ENCODE assay signal across 16 cellular contexts in genomic region chr14:75156901-75157300, GRCh38. TPM values are rescaled to one million over a fixed set of nuclear protein-coding genes. Genes with fewer than 3 reads are reported as not detected.
DNase-seq lines count a peak whose midpoint lies in the region; ATAC-seq lines count a peak whose summit lies in the region.
"Had no signal": no experiment of that assay in that cellular context is flagged by ENCODE, and none has a peak within 500 bp of the region (broad histone marks: within the 10 kb centered on the region; RNA-seq: fewer than 3 reads in every experiment).

No MANE protein-coding gene starts in this region.

- H3K4ac ChIP-seq in trophoblast cell (ENCODE audit: low read depth, low read length), result no peak overlapping the region

- H4K8ac ChIP-seq in trophoblast cell (ENCODE audit: low read depth, low read length), result no peak overlapping the region

- no peak overlapping the region for H3K14ac ChIP-seq in trophoblast cell (ENCODE audit: low read length)

- WGBS in trophoblast cell (ENCODE audit: extremely low coverage, insufficient coverage, insufficient read length), result no CpG with 5 or more reads among the region's 3 CpGs

- no peak overlapping the region for H2BK5ac ChIP-seq in trophoblast cell (ENCODE audit: low read depth, low read length, poor library complexity)

- H3K27me3 ChIP-seq in trophoblast cell (ENCODE audit: insufficient read depth, low read length), result no peaks in the 10 kb centered on the region
- H3K27me3 ChIP-seq: ovary had no signal

- H4K12ac ChIP-seq in trophoblast cell (ENCODE audit: low read depth, low read length), result no peak overlapping the region

- peaks cover 10% of the 10 kb centered on the region for H3K36me3 ChIP-seq in KOPT-K1 (ENCODE audit: insufficient read depth, low read length)
- H3K36me3 ChIP-seq in trophoblast cell (ENCODE audit: control insufficient read depth in 1 of 2, insufficient read depth in 2 of 2, low read length in 2 of 2), result peaks cover 0 to 3% of the 10 kb centered on the region in 2 experiments
- H3K36me3 ChIP-seq: ovary had no signal

- H3K27ac ChIP-seq in KOPT-K1 (ENCODE audit: low read depth, low read length, poor library complexity, severe bottlenecking) (peak overlapping the region; percentile 12), trophoblast cell (ENCODE audit: low read depth, low read length) (no peak overlapping the region)
- H3K27ac ChIP-seq: ovary had no signal

- H2BK12ac ChIP-seq in trophoblast cell (ENCODE audit: low read length), result no peak overlapping the region

- H3K27me3 Mint-ChIP-seq in activated T-cell treated with anti-CD3 and anti-CD28 coated beads, Interleukin-2, amount 50 U/mL, for 72 hours (ENCODE audit: low read depth), result no peaks in the 10 kb centered on the region

- ATAC-seq in activated T-cell treated with anti-CD3 and anti-CD28 coated beads, Interleukin-2, amount 50 U/mL, for 72 hours (replicated peaks in 1 of 2), result peak; percentile 90 to 92

- H3K23ac ChIP-seq in trophoblast cell (ENCODE audit: low read length), result no peak overlapping the region

- no peaks in the 10 kb centered on the region for H3K79me1 ChIP-seq in trophoblast cell (ENCODE audit: low read length)

- no peak overlapping the region for H3K9ac ChIP-seq in trophoblast cell (ENCODE audit: low read length)

- no peak overlapping the region for H3K4me2 ChIP-seq in trophoblast cell (ENCODE audit: low read length)

- H4K91ac ChIP-seq in trophoblast cell (ENCODE audit: low read depth, low read length), result no peak overlapping the region

- H2AK5ac ChIP-seq in trophoblast cell (ENCODE audit: low read length), result no peak overlapping the region

- no peaks in the 10 kb centered on the region for H3K79me2 ChIP-seq in trophoblast cell (ENCODE audit: control insufficient read depth, insufficient read depth, low read length, poor library complexity)

- no peaks in the 10 kb centered on the region for H3K9me3 ChIP-seq in KOPT-K1 (ENCODE audit: insufficient read depth, low read length, poor library complexity, severe bottlenecking)
- H3K9me3 ChIP-seq in trophoblast cell (ENCODE audit: insufficient read depth, low read depth, low read length), result no peaks in the 10 kb centered on the region
- H3K9me3 ChIP-seq: HAP-1, ovary had no signal

- H3K4me3 Mint-ChIP-seq in activated T-cell treated with anti-CD3 and anti-CD28 coated beads, Interleukin-2, amount 50 U/mL, for 72 hours, result peak overlapping the region; percentile 23 to 35
- H3K4me3 Mint-ChIP-seq: mesothelial cell of epicardium had no signal

- DNase-seq in activated T-cell treated with anti-CD3 and anti-CD28 coated beads, Interleukin-2, amount 50 U/mL, for 72 hours, result peak; percentile 26 to 35
- DNase-seq in activated T-cell treated with anti-CD3 and anti-CD28 coated beads for 4 hours (no peak), astrocyte of the hippocampus (ENCODE audit: low read depth, low spot score) (peak; percentile 50), trophoblast cell (peak; percentile 13 to 57), putamen (ENCODE audit: low spot score) (no peak), NCI-H2227 (lab: John Stamatoyannopoulos, UW; ENCODE audit: unreplicated experiment) (no peak), T1000 (lab: John Stamatoyannopoulos, UW) (no peak)
- DNase-seq: activated effector memory CD4-positive, alpha-beta T cell treated with Interleukin-2 at 50 U/mL for 16 hours; caudate nucleus; NCI-H146; NCI-H446 treated with DMSO at 0.1 percent for 48 hours; ovary; small intestine had no signal

- no peak overlapping the region for H2AFZ ChIP-seq in trophoblast cell (ENCODE audit: insufficient read depth, low read length, poor library complexity)

- H3K4me1 ChIP-seq in trophoblast cell (ENCODE audit: control insufficient read depth in 1 of 2, insufficient read depth in 2 of 2, low read length in 2 of 2), result peaks cover 0 to 2% of the 10 kb centered on the region in 2 experiments

- H3K18ac ChIP-seq in trophoblast cell (ENCODE audit: low read length), result no peak overlapping the region

- no peak overlapping the region for H2BK120ac ChIP-seq in trophoblast cell (ENCODE audit: insufficient read depth, low read length, poor library complexity)

- peak overlapping the region; percentile 66 for H3K27ac Mint-ChIP-seq in activated T-cell treated with anti-CD3 and anti-CD28 coated beads, Interleukin-2, amount 50 U/mL, for 72 hours
- H3K27ac Mint-ChIP-seq: mesothelial cell of epicardium had no signal

- no peak overlapping the region for H3K4me3 ChIP-seq in trophoblast cell (ENCODE audit: low read depth, low read length)
- H3K4me3 ChIP-seq: HAP-1, ovary had no signal

- H3K4me1 Mint-ChIP-seq in activated T-cell treated with anti-CD3 and anti-CD28 coated beads, Interleukin-2, amount 50 U/mL, for 72 hours (ENCODE audit: low read depth), result peaks cover 68% of the 10 kb centered on the region

- H3K9me3 Mint-ChIP-seq in activated T-cell treated with anti-CD3 and anti-CD28 coated beads, Interleukin-2, amount 50 U/mL, for 72 hours, result no peaks in the 10 kb centered on the region
- H3K9me3 Mint-ChIP-seq: mesothelial cell of epicardium had no signal

- peaks cover 0 to 7% of the 10 kb centered on the region in 2 donors for H3K36me3 Mint-ChIP-seq in activated T-cell treated with anti-CD3 and anti-CD28 coated beads, Interleukin-2, amount 50 U/mL, for 72 hours (ENCODE audit: insufficient read depth in 2 of 2)

RNA-seq across cellular contexts. Expression of gene TMED10, which starts 19.5 kb away (rescaled TPM):
- 100 to 1,000 TPM; 187 to 235 TPM for total RNA-seq in activated T-cell treated with anti-CD3 and anti-CD28 coated beads, Interleukin-2, amount 50 U/mL, for 72 hours
- 331 and 337 TPM in 2 replicates for polyA plus RNA-seq in trophoblast cell (2013)

RNA-seq across cellular contexts. Expression of gene NEK9, which starts 30.1 kb away (rescaled TPM):
- 10 to 100 TPM; 64.1 to 77.5 TPM for total RNA-seq in activated T-cell treated with anti-CD3 and anti-CD28 coated beads, Interleukin-2, amount 50 U/mL, for 72 hours
- polyA plus RNA-seq in trophoblast cell (2013), result 16.5 and 17.4 TPM in 2 replicates

Comparison
In these comparisons a context has a peak if more than half of its experiments do, and no peak if none do; other contexts are left out.
1. DNase-seq: peak in activated T-cell treated with anti-CD3 and anti-CD28 coated beads, Interleukin-2, amount 50 U/mL, for 72 hours (2 of 2), astrocyte of the hippocampus (single experiment) and trophoblast cell (2 of 2); none in activated T-cell treated with anti-CD3 and anti-CD28 coated beads for 4 hours (single experiment), putamen (single experiment), NCI-H2227 (single experiment) and T1000 (single experiment).